ENCODE assay signal across 8 cellular contexts in the genomic region with DNA sequence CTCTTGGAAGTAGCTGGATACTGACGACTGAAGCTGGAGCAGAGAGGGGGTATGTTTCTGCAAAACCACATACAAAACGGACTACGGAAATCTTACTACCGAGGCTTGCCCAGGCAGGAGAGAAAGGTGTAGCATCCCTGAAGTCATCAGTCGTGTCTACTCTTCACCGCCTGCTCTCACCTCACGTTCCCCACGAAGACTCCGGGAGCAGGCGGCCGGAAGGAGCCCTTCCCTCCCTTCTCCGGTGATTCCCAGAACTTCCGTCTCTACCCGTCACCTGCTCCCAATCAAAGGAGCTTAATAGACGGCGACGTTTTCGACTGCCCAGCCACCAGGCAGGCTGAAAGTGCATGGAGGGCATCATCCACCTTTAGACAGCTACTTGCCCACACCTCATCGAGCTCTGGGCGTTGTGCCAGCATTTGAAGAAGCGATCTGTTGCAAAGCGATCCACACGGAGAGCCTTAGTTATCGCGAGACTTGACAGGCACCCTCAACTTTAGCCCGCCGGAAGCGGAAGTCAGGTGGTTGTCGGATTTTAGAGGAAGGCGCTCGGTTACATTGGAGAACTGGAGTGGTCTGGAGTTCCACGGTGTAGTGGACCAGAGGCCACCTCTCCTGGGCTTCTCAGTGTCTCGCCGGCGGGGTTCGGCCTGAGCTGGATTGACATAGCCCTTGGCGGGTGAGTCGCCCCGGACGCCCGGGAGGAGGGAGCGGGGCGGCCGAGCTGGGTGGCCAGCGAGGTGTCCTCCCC. TPM values are rescaled to one million over a fixed set of nuclear protein-coding genes. Genes with fewer than 3 reads are reported as not detected.
DNase-seq lines count a peak whose midpoint lies in the region; ATAC-seq, FAIRE-seq and TF ChIP-seq lines count a peak whose summit lies in the region.

Gene RAMAC, plus strand, starts transcription at position 523 of the 754 bp plus-strand sequence. CDS start 2,809 bp downstream, outside the sequence.

- H3K9me3 ChIP-seq in Caco-2 = no peaks in the 10 kb centered on the region
- no peaks in the 10 kb centered on the region for H3K9me3 ChIP-seq in NT2/D1 (ENCODE audit: insufficient read depth, low read length)
- no peaks in the 10 kb centered on the region for H3K9me3 ChIP-seq in mesodermal cell (ENCODE audit: control insufficient read depth, low read length)

- peak; percentile 96 for ATAC-seq in GM21381 (IDR thresholded peaks at IDR 0.05; ENCODE audit: unreplicated experiment)

- CTCF ChIA-PET in Caco-2 (lab: Charles Lee) = interaction anchor here (1.5 kb wide), 1 partner anchor 455 kb away, joined by 4 read pairs; no protein-coding TSS in a partner anchor

- DNase-seq in Caco-2 (peak; percentile 88 to 91), HUDEP-2 (lab: John Stamatoyannopoulos, UW; ENCODE audit: unreplicated experiment in 76 of 76) (peak; percentile 70 to 96 (median 91)), NT2/D1 (ENCODE audit: low read depth, low spot score) (peak; percentile 92)
- peak; percentile 95 for DNase-seq in activated CD8-positive, alpha-beta memory T cell treated with anti-CD3 and anti-CD28 coated beads, Interleukin-2, amount 50 U/mL, for 1 hour (ENCODE audit: extremely low read depth)
- peak; percentile 77 to 89 for DNase-seq in stimulated activated CD8-positive, alpha-beta memory T cell treated with anti-CD3 and anti-CD28 coated beads, Interleukin-15, amount 100 ng/mL, for 4 hours (ENCODE audit: low read depth in 2 of 2)

- H3K9me3 Mint-ChIP-seq in Caco-2 (ENCODE audit: unreplicated experiment) = no peaks in the 10 kb centered on the region

- H3K27ac ChIP-seq in mesodermal cell (ENCODE audit: low read depth, low read length, severe bottlenecking) = peak within 1 kb of the TSS; percentile 25

- H3K27me3 Mint-ChIP-seq in Caco-2 (ENCODE audit: insufficient read depth, unreplicated experiment) = no peaks in the 10 kb centered on the region

- 7 to 8% methylated on average over 34 to 45 of the region's 45 CpGs for WGBS in mesodermal cell (ENCODE audit: insufficient coverage in 2 of 2), 2 experiments

- FAIRE-seq in endometrium (lab: Jason Lieb, UNC) = peak; percentile 53

- no peak for TF ChIP-seq CTCF in Caco-2 (IDR thresholded peaks at IDR 0.05; ENCODE audit: insufficient read depth in 1 of 2, low read depth in 1 of 2, low read length in 1 of 2, severe bottlenecking in 1 of 2, unreplicated experiment in 1 of 2)

- intact Hi-C loops in Caco-2 (cut with micrococcal nuclease; ENCODE audit: unreplicated experiment) = loop anchor here (5.0 to 10.0 kb wide), 2 partner anchors 139 to 181 kb away; partner anchors contain the start of genes FSD2 and WHAMM

- peaks cover 27% of the 10 kb centered on the region for H3K36me3 Mint-ChIP-seq in Caco-2 (ENCODE audit: insufficient read depth, unreplicated experiment)

- H3K4me1 Mint-ChIP-seq in Caco-2 (ENCODE audit: low read depth, unreplicated experiment) = no peaks in the 10 kb centered on the region

- peak within 1 kb of the TSS; percentile 83 for H3K9ac ChIP-seq in NT2/D1 (ENCODE audit: insufficient read length, low read depth)

- no peaks in the 10 kb centered on the region for H3K27me3 ChIP-seq in Caco-2 (replicated peaks; ENCODE audit: control insufficient read depth, insufficient read depth, low read length)
- H3K27me3 ChIP-seq in NT2/D1 (ENCODE audit: insufficient read depth, insufficient read length) = no peaks in the 10 kb centered on the region

- POLR2A ChIA-PET in Caco-2 (lab: Charles Lee) = no interaction called here

- peak within 1 kb of the TSS; percentile 99 for H3K4me3 ChIP-seq in Caco-2 (ENCODE audit: low read depth, low read length)
- peak within 1 kb of the TSS; percentile 82 for H3K4me3 ChIP-seq in NT2/D1 (ENCODE audit: insufficient read length, low read depth)
- peak within 1 kb of the TSS; percentile 88 for H3K4me3 ChIP-seq in mesodermal cell (ENCODE audit: extremely low read depth, insufficient read depth, low read length, poor library complexity, severe bottlenecking)

- BruUV-seq in Caco-2 (replicated peaks; lab: Mats Ljungman, UMichigan) = TSS peak; percentile 64

- H3K4me1 ChIP-seq in Caco-2 = peaks cover 5% of the 10 kb centered on the region
- H3K4me1 ChIP-seq in NT2/D1 (ENCODE audit: insufficient read depth, insufficient read length) = no peaks in the 10 kb centered on the region
- H3K4me1 ChIP-seq in mesodermal cell (ENCODE audit: control insufficient read depth, insufficient read depth, low read length, poor library complexity, severe bottlenecking) = no peaks in the 10 kb centered on the region

- H3K4me3 Mint-ChIP-seq in Caco-2 (ENCODE audit: unreplicated experiment) = peak within 1 kb of the TSS; percentile 86

- H3K27ac Mint-ChIP-seq in Caco-2 (ENCODE audit: unreplicated experiment) = peak within 1 kb of the TSS; percentile 88

- no peaks in the 10 kb centered on the region for H3K36me3 ChIP-seq in Caco-2 (ENCODE audit: control insufficient read depth, insufficient read depth, low read length)
- peaks cover 29% of the 10 kb centered on the region for H3K36me3 ChIP-seq in NT2/D1 (ENCODE audit: insufficient read depth, insufficient read length, low read length)
- peaks cover 20% of the 10 kb centered on the region for H3K36me3 ChIP-seq in mesodermal cell (ENCODE audit: control insufficient read depth, insufficient read depth, low read length)

RNA-seq across cellular contexts. Expression of gene RAMAC, which starts in this region (rescaled TPM):
- 31.8 and 33.3 TPM in 2 replicates for total RNA-seq in Caco-2 (2022)
- polyA plus RNA-seq in mesodermal cell (2013, experiment 1 of 2) = 26.9 TPM
- 31.0 TPM for polyA plus RNA-seq in mesodermal cell (2013, experiment 2 of 2)

Comparison
In these comparisons a context has a peak if more than half of its experiments do, and no peak if none do; other contexts are left out.
1. Peak in every context shown above with its lines: DNase-seq, ATAC-seq, H3K4me3 ChIP-seq and H3K27ac ChIP-seq.